In the genomic region with DNA sequence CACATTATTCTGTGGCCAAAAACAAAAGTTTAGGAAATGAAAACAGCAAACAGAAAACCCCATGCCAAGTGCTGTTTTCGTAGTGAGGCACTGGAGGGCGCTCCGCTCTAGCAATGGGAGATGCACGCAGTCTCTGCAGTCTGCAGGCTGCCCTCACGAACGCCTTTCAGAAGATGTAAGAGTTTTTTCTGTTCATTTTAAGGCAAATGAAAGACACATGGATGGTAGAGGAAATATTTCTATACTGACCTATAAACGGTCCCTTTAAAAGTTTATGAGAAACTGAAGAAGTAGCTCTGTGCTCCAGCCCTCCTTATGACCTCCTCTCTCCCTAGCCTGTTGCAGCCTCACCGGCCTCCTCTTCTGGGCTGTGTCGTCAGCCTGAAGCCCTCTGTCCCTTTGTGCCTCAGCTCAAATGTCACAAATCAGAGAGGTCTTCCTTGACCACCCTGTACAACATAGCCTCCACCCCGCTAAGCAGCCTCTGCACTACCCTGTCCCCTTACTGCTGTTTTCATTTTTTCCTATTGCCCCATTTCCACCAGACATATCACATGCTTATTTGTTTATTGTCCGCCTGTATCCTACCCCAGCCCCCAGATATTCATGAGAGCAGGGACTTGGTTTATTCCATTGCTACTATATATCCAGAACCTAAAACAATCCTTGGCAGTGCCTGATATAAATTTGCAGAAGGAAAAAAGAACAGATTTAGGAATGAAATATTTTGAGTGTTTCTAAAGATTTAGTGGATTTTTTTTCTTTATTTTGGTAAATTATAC, we compare ENCODE assay signal across 8 cellular contexts. TPM values are rescaled to one million over a fixed set of nuclear protein-coding genes. Genes with fewer than 3 reads are reported as not detected.
DNase-seq lines count a peak whose midpoint lies in the region; ATAC-seq and TF ChIP-seq lines count a peak whose summit lies in the region.

No MANE protein-coding gene starts in this region.

- H3K79me2 ChIP-seq in HCT116 (ENCODE audit: insufficient read depth, low read length): peaks cover 10% of the 10 kb centered on the region

- ATAC-seq in HCT116 (peak; percentile 83), Panc1 (peak; percentile 81), esophagus mucosa (no peak)

- no peak overlapping the region for H3K4me3 Mint-ChIP-seq in neural crest cell

- no peak overlapping the region for H3K9ac ChIP-seq in HCT116 (ENCODE audit: low read length)

- peaks cover 26% of the 10 kb centered on the region for H3K4me1 Mint-ChIP-seq in neural crest cell

- no peaks in the 10 kb centered on the region for H3K36me3 ChIP-seq in HCT116 (ENCODE audit: control insufficient read depth in 1 of 2, insufficient read depth in 2 of 2, low read length in 2 of 2)
- no peaks in the 10 kb centered on the region for H3K36me3 ChIP-seq in Panc1 (ENCODE audit: control insufficient read depth, insufficient read depth, low read length)

- in situ Hi-C loops in Panc1 (cut with HindIII; ENCODE audit: low pct_unique_long_range_greater_than_20kb, low sequenced_read_pairs): no loop called here

- DNase-seq in EH (ENCODE audit: low read depth) (peak; percentile 59), HCT116 (ENCODE audit: low read depth, low spot score) (peak; percentile 18), Panc1 (ENCODE audit: low read depth, low spot score) (peak; percentile 18), epidermal melanocyte (ENCODE audit: insufficient read length, low spot score) (peak; percentile 34), neural crest cell (ENCODE audit: low read depth, low spot score) (peak; percentile 65), mesenteric fat pad (ENCODE audit: low spot score) (no peak)
- no peak for DNase-seq in activated effector memory CD4-positive, alpha-beta T cell treated with anti-CD3 and anti-CD28 coated beads, Interleukin-2, amount 50 U/mL, for 16 hours

- RAD21 ChIA-PET in HCT116 (lab: Charles Lee; ENCODE audit: low non-redundant PET in 1 of 2, low total read pairs in 2 of 2, uncharacterized antibody in 2 of 2, unreplicated experiment in 2 of 2): interaction anchor here in 1 of 2 experiments (0.6 kb wide), 1 partner anchor 618 kb away, joined by 5 read pairs; no protein-coding TSS in a partner anchor

- H3K4me1 ChIP-seq in HCT116 (ENCODE audit: control insufficient read depth in 1 of 2, insufficient read depth in 2 of 2, low read length in 2 of 2) (peaks cover 0 to 6% of the 10 kb centered on the region in 2 experiments; a peak in 1 of 4 replicates), Panc1 (ENCODE audit: control insufficient read depth, insufficient read depth, low read length) (no peaks in the 10 kb centered on the region)

- peak; percentile 79 for TF ChIP-seq RAD21 in HCT116 (IDR thresholded peaks at IDR 0.05; ENCODE audit: low read depth)

- H3K27ac ChIP-seq in HCT116 (ENCODE audit: low read depth, low read length) (no peak overlapping the region), Panc1 (ENCODE audit: low read length) (no peak overlapping the region)

- no peaks in the 10 kb centered on the region for H3K9me2 ChIP-seq in HCT116 (ENCODE audit: insufficient read depth)

- TF ChIP-seq POLR2A in HCT116 (IDR thresholded peaks at IDR 0.05; ENCODE audit: borderline replicate concordance, extremely low read depth, insufficient read depth, insufficient read length): no peak

- no peaks in the 10 kb centered on the region for H3K27me3 Mint-ChIP-seq in neural crest cell (ENCODE audit: low read depth)

- TF ChIP-seq CTCF in HCT116 (IDR thresholded peaks at IDR 0.05 in 2 of 3, conservative IDR thresholded peaks at IDR 0.05 in 1 of 3; ENCODE audit: borderline replicate concordance in 1 of 3, insufficient read depth in 1 of 3, low read depth in 2 of 3, low read length in 2 of 3) (peak; percentile 55 to 87 (median 79); a peak in 5 of 6 replicates), Panc1 (IDR thresholded peaks at IDR 0.05) (peak; percentile 80), neural crest cell (conservative IDR thresholded peaks at IDR 0.05) (peak; percentile 81)

- H4K20me1 ChIP-seq in HCT116 (ENCODE audit: insufficient read depth): no peaks in the 10 kb centered on the region

- H3K27me3 ChIP-seq in HCT116 (ENCODE audit: insufficient read depth, low read length) (no peaks in the 10 kb centered on the region), Panc1 (ENCODE audit: control insufficient read depth, insufficient read depth, low read length) (no peaks in the 10 kb centered on the region)

- POLR2A ChIA-PET in HCT116 (lab: Charles Lee) (no interaction called here), Panc1 (lab: Charles Lee) (no interaction called here)

- H3K36me3 Mint-ChIP-seq in neural crest cell (ENCODE audit: low read depth): no peaks in the 10 kb centered on the region

- BruUV-seq in HCT116 (replicated peaks; lab: Mats Ljungman, UMichigan) (no TSS peak), Panc1 (replicated peaks; lab: Mats Ljungman, UMichigan) (no TSS peak)

- no peaks in the 10 kb centered on the region for H3K9me3 ChIP-seq in HCT116 (ENCODE audit: control insufficient read depth in 1 of 2, insufficient read depth in 1 of 2, low read depth in 1 of 2, low read length in 2 of 2)
- no peaks in the 10 kb centered on the region for H3K9me3 ChIP-seq in Panc1 (ENCODE audit: control insufficient read depth, insufficient read depth, low read depth, low read length)

- H3K9me3 Mint-ChIP-seq in neural crest cell: no peaks in the 10 kb centered on the region

- H3K27ac Mint-ChIP-seq in neural crest cell (ENCODE audit: unreplicated experiment): peak overlapping the region; percentile 35

- intact Hi-C loops in HCT116 (cut with micrococcal nuclease): loop anchor here (5.0 kb wide), 1 partner anchor 620 kb away; no protein-coding TSS in a partner anchor
- intact Hi-C loops in Panc1 (cut with micrococcal nuclease; ENCODE audit: unreplicated experiment): no loop called here

- no peak overlapping the region for H3K4me3 ChIP-seq in HCT116 (replicated peaks in 1 of 2; ENCODE audit: low read depth in 1 of 2, low read length in 2 of 2)
- no peak overlapping the region for H3K4me3 ChIP-seq in Panc1 (ENCODE audit: low read depth in 2 of 2, low read length in 2 of 2)

- H3K4me2 ChIP-seq in HCT116 (ENCODE audit: low read length): no peak overlapping the region

- CTCF ChIA-PET in HCT116 (lab: Charles Lee) (interaction anchor here (0.6 to 1.5 kb wide), 2 partner anchors 10 to 38 kb away, joined by 3 read pairs; no protein-coding TSS in a partner anchor), Panc1 (lab: Charles Lee) (no interaction called here)

- no peak overlapping the region for H2AFZ ChIP-seq in HCT116 (ENCODE audit: low read depth, low read length, poor library complexity, severe bottlenecking)

TF ChIP-seq in HCT116, 20 proteins besides CTCF, POLR2A, EP300 and RAD21 (continues in another document):
- no peak for TF ChIP-seq SRF (IDR thresholded peaks at IDR 0.05; ENCODE audit: low read depth)
- no peak for TF ChIP-seq JUND (IDR thresholded peaks at IDR 0.05)
- TF ChIP-seq EGR1 (IDR thresholded peaks at IDR 0.05; ENCODE audit: low read depth): no peak
- TF ChIP-seq, protein P1, sequence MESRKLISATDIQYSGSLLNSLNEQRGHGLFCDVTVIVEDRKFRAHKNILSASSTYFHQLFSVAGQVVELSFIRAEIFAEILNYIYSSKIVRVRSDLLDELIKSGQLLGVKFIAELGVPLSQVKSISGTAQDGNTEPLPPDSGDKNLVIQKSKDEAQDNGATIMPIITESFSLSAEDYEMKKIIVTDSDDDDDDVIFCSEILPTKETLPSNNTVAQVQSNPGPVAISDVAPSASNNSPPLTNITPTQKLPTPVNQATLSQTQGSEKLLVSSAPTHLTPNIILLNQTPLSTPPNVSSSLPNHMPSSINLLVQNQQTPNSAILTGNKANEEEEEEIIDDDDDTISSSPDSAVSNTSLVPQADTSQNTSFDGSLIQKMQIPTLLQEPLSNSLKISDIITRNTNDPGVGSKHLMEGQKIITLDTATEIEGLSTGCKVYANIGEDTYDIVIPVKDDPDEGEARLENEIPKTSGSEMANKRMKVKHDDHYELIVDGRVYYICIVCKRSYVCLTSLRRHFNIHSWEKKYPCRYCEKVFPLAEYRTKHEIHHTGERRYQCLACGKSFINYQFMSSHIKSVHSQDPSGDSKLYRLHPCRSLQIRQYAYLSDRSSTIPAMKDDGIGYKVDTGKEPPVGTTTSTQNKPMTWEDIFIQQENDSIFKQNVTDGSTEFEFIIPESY (IDR thresholded peaks at IDR 0.05; ENCODE audit: extremely low read depth, insufficient replicate concordance, low read length): no peak
- no peak for TF ChIP-seq YY1 (IDR thresholded peaks at IDR 0.05; ENCODE audit: extremely low read depth, insufficient replicate concordance, low read depth, low read length)
- no peak for TF ChIP-seq TCF7L2 (IDR thresholded peaks at IDR 0.05; ENCODE audit: borderline replicate concordance, extremely low read depth, insufficient read depth, insufficient read length)
- no peak for TF ChIP-seq CEBPB (IDR thresholded peaks at IDR 0.05; ENCODE audit: low read depth)
- TF ChIP-seq, protein P2, sequence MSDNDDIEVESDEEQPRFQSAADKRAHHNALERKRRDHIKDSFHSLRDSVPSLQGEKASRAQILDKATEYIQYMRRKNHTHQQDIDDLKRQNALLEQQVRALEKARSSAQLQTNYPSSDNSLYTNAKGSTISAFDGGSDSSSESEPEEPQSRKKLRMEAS (IDR thresholded peaks at IDR 0.05): no peak
- TF ChIP-seq, protein P3, sequence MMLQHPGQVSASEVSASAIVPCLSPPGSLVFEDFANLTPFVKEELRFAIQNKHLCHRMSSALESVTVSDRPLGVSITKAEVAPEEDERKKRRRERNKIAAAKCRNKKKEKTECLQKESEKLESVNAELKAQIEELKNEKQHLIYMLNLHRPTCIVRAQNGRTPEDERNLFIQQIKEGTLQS (IDR thresholded peaks at IDR 0.05): no peak
- TF ChIP-seq ZFX (IDR thresholded peaks at IDR 0.05): no peak
- TF ChIP-seq FOSL1 (IDR thresholded peaks at IDR 0.05; ENCODE audit: low read depth): no peak
- TF ChIP-seq CBX3 (IDR thresholded peaks at IDR 0.05; ENCODE audit: low read depth): no peak
- no peak for TF ChIP-seq SIN3A (IDR thresholded peaks at IDR 0.05; ENCODE audit: low read depth)
- TF ChIP-seq POLR2AphosphoS5 (IDR thresholded peaks at IDR 0.05; ENCODE audit: low read depth, low read length): no peak
- no peak for TF ChIP-seq EZH2phosphoT487 (IDR thresholded peaks at IDR 0.05; ENCODE audit: borderline replicate concordance)
- TF ChIP-seq EZH2 (IDR thresholded peaks at IDR 0.05): no peak

RNA-seq across cellular contexts. Expression of a gene that starts 11.2 kb away (rescaled TPM):
- total RNA-seq in HCT116 (2021; ENCODE audit: unreplicated experiment) (21.3 TPM), Panc1 (2021; ENCODE audit: unreplicated experiment) (2.5 TPM), neural crest cell (8.3 and 9.0 TPM in 2 replicates), mesenteric fat pad (7.1 TPM), esophagus mucosa (10.7 TPM)
- polyA plus RNA-seq in HCT116 (2012): 5.6 and 10.4 TPM in 2 replicates
- 3.0 TPM for polyA plus RNA-seq in Panc1 (2012; ENCODE audit: insufficient read length)

Comparison
In these comparisons a context has a peak if more than half of its experiments do, and no peak if none do; other contexts are left out.
1. DNase-seq: peak in EH (single experiment), HCT116 (single experiment), Panc1 (single experiment), epidermal melanocyte (single experiment) and neural crest cell (single experiment); none in activated effector memory CD4-positive, alpha-beta T cell treated with anti-CD3 and anti-CD28 coated beads, Interleukin-2, amount 50 U/mL, for 16 hours (single experiment) and mesenteric fat pad (single experiment).
2. Peak in every context shown above with its lines, with median percentiles within 50 percentile points of each other: CTCF ChIP-seq.